Comparison of ENCODE assay signal across 19 cellular contexts in genomic region chr5:33049298-33049697, GRCh38.
DNase-seq lines count a peak whose midpoint lies in the region; FAIRE-seq and TF ChIP-seq lines count a peak whose summit lies in the region.
"Had no signal": no experiment of that assay in that cellular context is flagged by ENCODE, and none has a peak within 500 bp of the region (broad histone marks: within the 10 kb centered on the region; RNA-seq: fewer than 3 reads in every experiment).

No MANE protein-coding gene starts in this region.

- peak overlapping the region; percentile 57 for H3K4me3 ChIP-seq in ACC112 (ENCODE audit: low read depth, low read length)
- H3K4me3 ChIP-seq in adipocyte (ENCODE audit: low read length): peak overlapping the region; percentile 33
- H3K4me3 ChIP-seq in kidney (ENCODE audit: low read length in 2 of 2): no peak overlapping the region
- H3K4me3 ChIP-seq in suprapubic skin: no peak overlapping the region
- H3K4me3 ChIP-seq: pancreas, spleen, stomach had no signal

- DNase-seq in HTR-8/SVneo (ENCODE audit: insufficient read length, low spot score): peak; percentile 15
- DNase-seq in adipocyte (ENCODE audit: low read depth): no peak
- DNase-seq in kidney: peak; percentile 56
- no peak for DNase-seq in suprapubic skin (ENCODE audit: low spot score in 2 of 2)
- DNase-seq in SIG-M5 treated with dmso at 0.1 percent for 504 hours (lab: John Stamatoyannopoulos, UW; ENCODE audit: unreplicated experiment): no peak
- no peak for DNase-seq in NCI-H69 (lab: John Stamatoyannopoulos, UW)
- no peak for DNase-seq in cerebellum (ENCODE audit: low spot score)
- DNase-seq: activated CD4-positive, alpha-beta T cell treated with anti-CD3 and anti-CD28 coated beads, Interleukin-2, amount 50 U/mL, for 48 hours; activated naive CD8-positive, alpha-beta T cell treated with anti-CD3 and anti-CD28 coated beads, Interleukin-2, amount 50 U/mL, for 24 hours; activated T-cell treated with anti-CD3 and anti-CD28 coated beads, Interleukin-2, amount 50 U/mL, for 72 hours; cerebellar nuclear complex; left colon; NCI-H2081 treated with DMSO at 0.1 percent for 48 hours; SIG-M5; spleen; stomach had no signal

- H3K9me3 ChIP-seq in adipocyte (ENCODE audit: control insufficient read depth, low read length): peaks cover 10% of the 10 kb centered on the region
- H3K9me3 ChIP-seq in kidney (ENCODE audit: control insufficient read depth in 1 of 2, low read length in 2 of 2): peaks cover 0 to 3% of the 10 kb centered on the region in 2 donors
- peaks cover 7% of the 10 kb centered on the region for H3K9me3 ChIP-seq in suprapubic skin
- H3K9me3 ChIP-seq: pancreas had no signal

- H3K27me3 ChIP-seq in ACC112 (ENCODE audit: insufficient read depth, low read length): no peaks in the 10 kb centered on the region
- no peaks in the 10 kb centered on the region for H3K27me3 ChIP-seq in adipocyte (replicated peaks; ENCODE audit: control insufficient read depth, insufficient read depth, low read length)
- no peaks in the 10 kb centered on the region for H3K27me3 ChIP-seq in suprapubic skin
- H3K27me3 ChIP-seq: pancreas, stomach had no signal

- peaks cover 46% of the 10 kb centered on the region for H3K4me1 ChIP-seq in ACC112 (ENCODE audit: control insufficient read depth, insufficient read depth, low read length, unreplicated experiment)
- H3K4me1 ChIP-seq in adipocyte (ENCODE audit: control insufficient read depth, insufficient read depth, low read length): peaks cover 21% of the 10 kb centered on the region
- no peaks in the 10 kb centered on the region for H3K4me1 ChIP-seq in kidney (ENCODE audit: control insufficient read depth in 1 of 2, insufficient read depth in 1 of 2, low read depth in 1 of 2, low read length in 2 of 2)
- no peaks in the 10 kb centered on the region for H3K4me1 ChIP-seq in suprapubic skin
- H3K4me1 ChIP-seq: pancreas, spleen, stomach had no signal

- TF ChIP-seq EP300 in suprapubic skin (IDR thresholded peaks at IDR 0.05): no peak

- FAIRE-seq in HTR-8/SVneo (lab: Jason Lieb, UNC): no peak
- FAIRE-seq in kidney (lab: Jason Lieb, UNC): no peak
- FAIRE-seq: G401.6, pancreas had no signal

- intact Hi-C loops in kidney (cut with DNase I): no loop called here

- H3K9ac ChIP-seq in adipocyte (ENCODE audit: low read length) (peak overlapping the region; percentile 21), kidney (ENCODE audit: low read length in 2 of 2) (no peak overlapping the region)

- no peaks in the 10 kb centered on the region for H3K79me2 ChIP-seq in ACC112 (ENCODE audit: control insufficient read depth, insufficient read depth, low read length, unreplicated experiment)

- TF ChIP-seq CTCF in kidney (IDR thresholded peaks at IDR 0.05; ENCODE audit: borderline replicate concordance, extremely low read depth, insufficient read depth): no peak
- no peak for TF ChIP-seq CTCF in suprapubic skin (IDR thresholded peaks at IDR 0.05)

- WGBS in suprapubic skin: 94% methylated on average over 3 of the region's 6 CpGs

- H3K36me3 ChIP-seq in ACC112 (ENCODE audit: insufficient read depth, low read length) (peaks cover 13% of the 10 kb centered on the region; the same call in 1 of the 2 replicates), adipocyte (ENCODE audit: control insufficient read depth, insufficient read depth, low read length, severe bottlenecking) (no peaks in the 10 kb centered on the region), kidney (ENCODE audit: control insufficient read depth in 1 of 2, insufficient read depth in 2 of 2, low read length in 2 of 2) (no peaks in the 10 kb centered on the region), suprapubic skin (no peaks in the 10 kb centered on the region)
- H3K36me3 ChIP-seq: pancreas, spleen, stomach had no signal

- no peak overlapping the region for H2AFZ ChIP-seq in ACC112 (ENCODE audit: low read length, unreplicated experiment)

- TF ChIP-seq POLR2A in suprapubic skin (IDR thresholded peaks at IDR 0.05): no peak

- H3K27ac ChIP-seq in ACC112 (ENCODE audit: low read depth, low read length) (peak overlapping the region; percentile 59), kidney (ENCODE audit: low read depth in 2 of 2, low read length in 2 of 2) (no peak overlapping the region), suprapubic skin (no peak overlapping the region)
- H3K27ac ChIP-seq: pancreas, spleen, stomach had no signal

Comparison
In these comparisons a context has a peak if more than half of its experiments do, and no peak if none do; other contexts are left out.
1. H3K4me3 ChIP-seq: peak in ACC112 (single experiment) and adipocyte (single experiment); none in kidney (0 of 2) and suprapubic skin (single experiment).
2. DNase-seq: peak in HTR-8/SVneo (single experiment) and kidney (single experiment); none in adipocyte (single experiment), suprapubic skin (0 of 2), SIG-M5 treated with dmso at 0.1 percent for 504 hours (single experiment), NCI-H69 (single experiment) and cerebellum (single experiment).